ENCODE assay signal across 27 cellular contexts in the genomic region with DNA sequence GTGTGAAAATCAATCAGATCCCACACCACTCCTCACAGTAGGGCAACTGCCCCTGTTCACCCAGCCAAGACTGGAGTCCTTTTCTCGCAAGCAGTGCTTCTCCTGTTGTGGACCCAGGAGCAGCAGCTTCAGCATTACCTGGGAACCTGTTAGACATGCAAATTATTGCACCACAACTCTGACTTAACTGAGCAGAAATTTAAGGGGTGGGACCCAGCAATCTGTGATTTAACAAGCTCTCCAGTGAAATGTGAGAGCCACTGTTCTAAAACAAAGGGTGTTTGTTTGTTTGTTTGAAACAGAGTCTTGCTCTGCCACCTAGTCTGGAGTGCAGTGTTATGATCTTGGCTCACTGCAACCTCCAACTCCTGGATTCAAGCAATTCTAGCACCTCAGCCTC.
DNase-seq lines count a peak whose midpoint lies in the region; ATAC-seq and TF ChIP-seq lines count a peak whose summit lies in the region.
"Had no signal": no experiment of that assay in that cellular context is flagged by ENCODE, and none has a peak within 500 bp of the region (broad histone marks: within the 10 kb centered on the region; RNA-seq: fewer than 3 reads in every experiment).

No MANE protein-coding gene starts in this region.

- no peak overlapping the region for H3K4me2 ChIP-seq in neural progenitor cell
- H3K4me2 ChIP-seq: SK-N-SH had no signal

- peak overlapping the region; percentile 3 for H2AFZ ChIP-seq in neural progenitor cell (replicated peaks)

- no peak overlapping the region for H3K27ac Mint-ChIP-seq in neural progenitor cell
- H3K27ac Mint-ChIP-seq: activated naive CD4-positive, alpha-beta T cell treated with anti-CD3 and anti-CD28 coated beads, Interleukin-2, amount 10 ng/mL, durations not matched to agents 7 days and 5 days; HFFc6 had no signal

- DNase-seq in HPDE6-E6E7 (ENCODE audit: extremely low spot score), result peak; percentile 10
- peak; percentile 74 for DNase-seq in esophagus muscularis mucosa (ENCODE audit: extremely low spot score)
- DNase-seq in neural progenitor cell (ENCODE audit: low spot score), result no peak
- no peak for DNase-seq in amygdala (lab: John Stamatoyannopoulos, UW)
- DNase-seq in inferior parietal cortex (ENCODE audit: extremely low spot score), result no peak
- DNase-seq: activated naive CD4-positive, alpha-beta T cell treated with anti-CD3 and anti-CD28 coated beads, Interleukin-2, amount 10 ng/mL, durations not matched to agents 7 days and 5 days; activated T-cell treated with anti-CD3 and anti-CD28 coated beads, Interleukin-2, amount 50 U/mL, for 48 hours; anterior cingulate cortex; C1 segment of cervical spinal cord; effector memory CD4-positive, alpha-beta T cell; glutamatergic neuron; HFFc6; KG1; NCI-H1930; NCI-H446; NK-92 treated with Interleukin-12 subunit alpha and Interleukin-12 subunit beta, amount 100 ng/mL, for 24 hours; occipital lobe; right cardiac atrium; SK-N-SH; stimulated activated CD4-positive, alpha-beta T cell treated with anti-CD3 and anti-CD28 coated beads, Interleukin-15, amount 100 ng/mL, for 24 hours; substantia nigra had no signal

- H3K4me1 ChIP-seq in esophagus muscularis mucosa (no peaks in the 10 kb centered on the region), neural progenitor cell (no peaks in the 10 kb centered on the region)
- H3K4me1 ChIP-seq: vagina had no signal

- H3K79me2 ChIP-seq in neural progenitor cell (ENCODE audit: low read depth), result no peaks in the 10 kb centered on the region

- peaks cover 17% of the 10 kb centered on the region for H3K9me3 Mint-ChIP-seq in neural progenitor cell
- H3K9me3 Mint-ChIP-seq: activated naive CD4-positive, alpha-beta T cell treated with anti-CD3 and anti-CD28 coated beads, Interleukin-2, amount 10 ng/mL, durations not matched to agents 7 days and 5 days had no signal

- no peak for TF ChIP-seq POLR2A in esophagus muscularis mucosa (IDR thresholded peaks at IDR 0.05; ENCODE audit: low read depth)

- H3K4me3 Mint-ChIP-seq in neural progenitor cell, result no peak overlapping the region
- H3K4me3 Mint-ChIP-seq: activated naive CD4-positive, alpha-beta T cell treated with anti-CD3 and anti-CD28 coated beads, Interleukin-2, amount 10 ng/mL, durations not matched to agents 7 days and 5 days; central memory CD8-positive, alpha-beta T cell; HFFc6 had no signal

- peaks cover 3% of the 10 kb centered on the region for H3K36me3 Mint-ChIP-seq in neural progenitor cell
- H3K36me3 Mint-ChIP-seq: activated naive CD4-positive, alpha-beta T cell treated with anti-CD3 and anti-CD28 coated beads, Interleukin-2, amount 10 ng/mL, durations not matched to agents 7 days and 5 days had no signal

- 100% methylated on average over 1 of the region's 1 CpG for WGBS in esophagus muscularis mucosa

- no peak for TF ChIP-seq CTCF in VCaP (conservative IDR thresholded peaks at IDR 0.05)
- TF ChIP-seq CTCF in esophagus muscularis mucosa (IDR thresholded peaks at IDR 0.05), result no peak
- no peak for TF ChIP-seq CTCF in neural progenitor cell (IDR thresholded peaks at IDR 0.05)

- no peak overlapping the region for H3K9ac ChIP-seq in neural progenitor cell
- H3K9ac ChIP-seq: SK-N-SH had no signal

- no peaks in the 10 kb centered on the region for H4K20me1 ChIP-seq in neural progenitor cell (ENCODE audit: low read depth)

- H3K9me3 ChIP-seq in esophagus muscularis mucosa (no peaks in the 10 kb centered on the region), neural progenitor cell (ENCODE audit: low read depth) (no peaks in the 10 kb centered on the region)
- H3K9me3 ChIP-seq: SK-N-SH, vagina had no signal

- H3K4me1 Mint-ChIP-seq in neural progenitor cell, result no peaks in the 10 kb centered on the region
- H3K4me1 Mint-ChIP-seq: activated naive CD4-positive, alpha-beta T cell treated with anti-CD3 and anti-CD28 coated beads, Interleukin-2, amount 10 ng/mL, durations not matched to agents 7 days and 5 days; central memory CD8-positive, alpha-beta T cell had no signal

- H3K27me3 ChIP-seq in esophagus muscularis mucosa (no peaks in the 10 kb centered on the region), neural progenitor cell (no peaks in the 10 kb centered on the region)
- H3K27me3 ChIP-seq: vagina had no signal

- intact Hi-C loops in esophagus muscularis mucosa (cut with DNase I), result no loop called here

- no peak for TF ChIP-seq EP300 in esophagus muscularis mucosa (IDR thresholded peaks at IDR 0.05)

- ATAC-seq in GM21723 (IDR thresholded peaks at IDR 0.05; ENCODE audit: unreplicated experiment) (no peak), GM19328 (IDR thresholded peaks at IDR 0.05; ENCODE audit: unreplicated experiment) (no peak)
- ATAC-seq: activated CD4-positive, CD25-positive, alpha-beta regulatory T cell treated with anti-CD3 and anti-CD28 coated beads, Interleukin-2, amount 50 U/mL, for 24 hours; right cardiac atrium had no signal

- H3K36me3 ChIP-seq in esophagus muscularis mucosa, result no peaks in the 10 kb centered on the region
- no peaks in the 10 kb centered on the region for H3K36me3 ChIP-seq in neural progenitor cell
- H3K36me3 ChIP-seq: vagina had no signal

- no peak overlapping the region for H3K4me3 ChIP-seq in esophagus muscularis mucosa
- no peak overlapping the region for H3K4me3 ChIP-seq in neural progenitor cell
- H3K4me3 ChIP-seq: vagina had no signal

- H3F3A ChIP-seq in neural progenitor cell (ENCODE audit: low read depth), result no peaks in the 10 kb centered on the region

- H3K27ac ChIP-seq in VCaP (peak overlapping the region; percentile 16; the same call in 1 of the 2 replicates), esophagus muscularis mucosa (replicated peaks in 1 of 4) (no peak overlapping the region), neural progenitor cell (no peak overlapping the region)
- H3K27ac ChIP-seq: vagina had no signal

- no peaks in the 10 kb centered on the region for H3K27me3 Mint-ChIP-seq in neural progenitor cell (ENCODE audit: insufficient read depth, low read depth)
- H3K27me3 Mint-ChIP-seq: activated naive CD4-positive, alpha-beta T cell treated with anti-CD3 and anti-CD28 coated beads, Interleukin-2, amount 10 ng/mL, durations not matched to agents 7 days and 5 days; central memory CD8-positive, alpha-beta T cell had no signal

Comparison
In these comparisons a context has a peak if more than half of its experiments do, and no peak if none do; other contexts are left out.
1. DNase-seq: peak in HPDE6-E6E7 (single experiment) and esophagus muscularis mucosa (single experiment); none in neural progenitor cell (single experiment), amygdala (0 of 56) and inferior parietal cortex (single experiment).